In genomic region chr22:37330200-37331033, GRCh38 we compare ENCODE assay signal across 9 cellular contexts. TPM values are rescaled to one million over a fixed set of nuclear protein-coding genes. Genes with fewer than 3 reads are reported as not detected.
A peak's percentile ranks its signal among the peaks of the same experiment; 100 is the strongest.
DNase-seq lines count a peak whose midpoint lies in the region; ATAC-seq and TF ChIP-seq lines count a peak whose summit lies in the region.
"Had no signal": no experiment of that assay in that cellular context is flagged by ENCODE, and none has a peak within 500 bp of the region (broad histone marks: within the 10 kb centered on the region; RNA-seq: fewer than 3 reads in every experiment).

No MANE protein-coding gene starts in this region.

- POLR2A ChIA-PET in PC-9 (lab: Charles Lee; ENCODE audit: unreplicated experiment), result no interaction called here

- no peak overlapping the region for H3K9ac ChIP-seq in mammary epithelial cell (ENCODE audit: insufficient read depth, low read length)

- H4K20me1 ChIP-seq in PC-9 (ENCODE audit: insufficient read depth) (no peaks in the 10 kb centered on the region), mammary epithelial cell (ENCODE audit: insufficient read depth, low read length) (no peaks in the 10 kb centered on the region)

- DNase-seq in DMS153 (lab: John Stamatoyannopoulos, UW), result peak; percentile 28
- DNase-seq in HFFc6, result peak; percentile 69
- DNase-seq in PC-9, result peak; percentile 82 to 94
- peak; percentile 65 for DNase-seq in mammary epithelial cell
- peak in 1 of 3 donors; percentile 59 for DNase-seq in mucosa of descending colon
- DNase-seq in amniotic stem cell (lab: John Stamatoyannopoulos, UW), result no peak
- no peak for DNase-seq in left ventricle myocardium inferior

- H3F3A ChIP-seq in PC-9 (ENCODE audit: insufficient read depth, low read depth), result peaks cover 63% of the 10 kb centered on the region

- CTCF ChIA-PET in PC-9 (lab: Charles Lee), result no interaction called here
- CTCF ChIA-PET in mammary epithelial cell (lab: Charles Lee; ENCODE audit: low non-redundant PET), result interaction anchor here (0.6 to 0.9 kb wide), 2 partner anchors 14 to 230 kb away, joined by 3 to 14 read pairs; partner anchors contain the start of gene CDC42EP1

- intact Hi-C loops in PC-9 (cut with micrococcal nuclease; ENCODE audit: unreplicated experiment) (no loop called here), mammary epithelial cell (cut with micrococcal nuclease) (loop anchor here (5.0 kb wide), 1 partner anchor 52 kb away; no protein-coding TSS in a partner anchor), mucosa of descending colon (cut with DNase I, micrococcal nuclease) (no loop called here), left ventricle myocardium inferior (cut with micrococcal nuclease) (no loop called here)

- dilution Hi-C loops in mammary epithelial cell (cut with HindIII; ENCODE audit: low sequenced_read_pairs), result loop anchor here (5.0 to 10.0 kb wide), 3 partner anchors 67 to 276 kb away; partner anchors contain the start of gene KCTD17

- H3K4me3 ChIP-seq in PC-9 (peak overlapping the region; percentile 1; the same call in 1 of the 2 replicates), mammary epithelial cell (replicated peaks in 1 of 3; ENCODE audit: insufficient read depth in 1 of 3, low read depth in 2 of 3, low read length in 3 of 3) (no peak overlapping the region), mucosa of descending colon (no peak overlapping the region), left ventricle myocardium inferior (no peak overlapping the region)

- H3K79me2 ChIP-seq in PC-9 (ENCODE audit: low read depth), result no peaks in the 10 kb centered on the region
- H3K79me2 ChIP-seq in mammary epithelial cell (ENCODE audit: insufficient read depth, low read length), result no peaks in the 10 kb centered on the region

- H3K9me3 ChIP-seq in PC-9 (ENCODE audit: insufficient read depth, low read depth) (no peaks in the 10 kb centered on the region), mammary epithelial cell (replicated peaks; ENCODE audit: insufficient read depth, low read length) (peaks cover 5% of the 10 kb centered on the region), mucosa of descending colon (no peaks in the 10 kb centered on the region), left ventricle myocardium inferior (replicated peaks) (no peaks in the 10 kb centered on the region)

- peak overlapping the region; percentile 93 for H3K27ac Mint-ChIP-seq in HFFc6

- peaks cover 13% of the 10 kb centered on the region for H3K27me3 Mint-ChIP-seq in HFFc6 (ENCODE audit: insufficient read depth)

- BruUV-seq in PC-9 (replicated peaks; lab: Mats Ljungman, UMichigan), result no TSS peak
- no TSS peak for BruUV-seq in mammary epithelial cell (replicated peaks; lab: Mats Ljungman, UMichigan)

- H3K9me3 Mint-ChIP-seq in HFFc6, result peaks cover 12% of the 10 kb centered on the region; the same call in 1 of the 2 replicates

- peak; percentile 50 for TF ChIP-seq CTCF in HFFc6 (IDR thresholded peaks at IDR 0.05)
- TF ChIP-seq CTCF in PC-9 (conservative IDR thresholded peaks at IDR 0.05), result peak; percentile 72
- peak in 1 of 2 donors; percentile 59 for TF ChIP-seq CTCF in mammary epithelial cell (conservative IDR thresholded peaks at IDR 0.05 in 1 of 2, IDR thresholded peaks at IDR 0.05 in 1 of 2; ENCODE audit: extremely low read depth in 1 of 2, insufficient read depth in 1 of 2, low read depth in 1 of 2, low read length in 2 of 2)
- TF ChIP-seq CTCF in mucosa of descending colon (IDR thresholded peaks at IDR 0.05), result no peak
- no peak for TF ChIP-seq CTCF in left ventricle myocardium inferior (IDR thresholded peaks at IDR 0.05; ENCODE audit: borderline replicate concordance)

- H3K36me3 Mint-ChIP-seq in HFFc6 (ENCODE audit: low read depth), result peaks cover 8% of the 10 kb centered on the region

- H3K36me3 ChIP-seq in PC-9 (ENCODE audit: low read depth) (no peaks in the 10 kb centered on the region), mammary epithelial cell (ENCODE audit: insufficient read depth, low read length) (no peaks in the 10 kb centered on the region), mucosa of descending colon (ENCODE audit: low read depth) (no peaks in the 10 kb centered on the region), left ventricle myocardium inferior (no peaks in the 10 kb centered on the region)

- peak; percentile 56 for ATAC-seq in mucosa of descending colon
- ATAC-seq in HG02884 (IDR thresholded peaks at IDR 0.05; ENCODE audit: unreplicated experiment), result no peak

- H3K27ac ChIP-seq in PC-9 (peak overlapping the region; percentile 99), mammary epithelial cell (ENCODE audit: insufficient read depth, low read depth, low read length) (peak overlapping the region; percentile 85), left ventricle myocardium inferior (replicated peaks) (no peak overlapping the region)

- in situ Hi-C loops in mammary epithelial cell (cut with MboI; ENCODE audit: low sequenced_read_pairs in 2 of 2), result no loop called here

- 46% methylated on average over 6 of the region's 9 CpGs for WGBS in mammary epithelial cell (ENCODE audit: low coverage, missing lambda C conversion rate)

- H3K4me2 ChIP-seq in PC-9 (peak overlapping the region; percentile 73), mammary epithelial cell (ENCODE audit: insufficient read depth, low read depth, low read length) (peak overlapping the region; percentile 21)

- H3K27me3 ChIP-seq in PC-9 (ENCODE audit: insufficient read depth, low read depth) (no peaks in the 10 kb centered on the region), mammary epithelial cell (ENCODE audit: insufficient read depth, low read length) (no peaks in the 10 kb centered on the region), left ventricle myocardium inferior (ENCODE audit: low read depth) (peaks cover 97% of the 10 kb centered on the region)

- H3K4me3 Mint-ChIP-seq in HFFc6, result no peak overlapping the region; the same call in 1 of the 2 replicates

- H3K9me2 ChIP-seq in PC-9 (ENCODE audit: insufficient read depth), result no peaks in the 10 kb centered on the region

- H2AFZ ChIP-seq in PC-9, result no peak overlapping the region
- peak overlapping the region; percentile 23 for H2AFZ ChIP-seq in mammary epithelial cell (ENCODE audit: low read depth, low read length)

- H3K4me1 ChIP-seq in PC-9 (replicated peaks; ENCODE audit: insufficient read depth) (peaks cover 78% of the 10 kb centered on the region), mammary epithelial cell (ENCODE audit: insufficient read depth, low read length) (peaks cover 55% of the 10 kb centered on the region), mucosa of descending colon (ENCODE audit: low read depth) (no peaks in the 10 kb centered on the region), left ventricle myocardium inferior (peaks cover 8% of the 10 kb centered on the region)

- peaks cover 63% of the 10 kb centered on the region for H3K4me1 Mint-ChIP-seq in HFFc6 (ENCODE audit: low read depth)

RNA-seq across cellular contexts. Expression of gene CYTH4, which starts 48.1 kb away (rescaled TPM):
- under 1 TPM in 1 of 6 experiments, not detected in 5; 0.28 TPM for total RNA-seq in HFFc6 (2021; fragmentation: NEBNext Ultra II Directional; extraction: Animal tissue kit (Norgen Biotek cat#: 25700))
- total RNA-seq in PC-9 (2021) (not detected in 2 replicates), mammary epithelial cell (1 to 10 TPM in 1 of 2 donors, under 1 TPM in 1; under 0.01 to 1.1 TPM), mucosa of descending colon (10 to 100 TPM in 2 of 3 donors, 1 to 10 TPM in 1; 8.7 to 13.3 (median 11.6) TPM), left ventricle myocardium inferior (4.8 TPM)
- 0.48 TPM for polyA plus RNA-seq in mammary epithelial cell
- polyA minus RNA-seq in mammary epithelial cell, result 4.4 TPM
- total RNA-seq: myocyte had no signal

Comparison
In these comparisons a context has a peak if more than half of its experiments do, and no peak if none do; other contexts are left out.
1. DNase-seq: peak in DMS153 (single experiment), HFFc6 (single experiment), PC-9 (2 of 2) and mammary epithelial cell (single experiment); none in amniotic stem cell (single experiment) and left ventricle myocardium inferior (single experiment).
2. CTCF ChIP-seq: peak in HFFc6 (single experiment) and PC-9 (single experiment); none in mucosa of descending colon (single experiment) and left ventricle myocardium inferior (single experiment).